ENCODE assay signal across 29 cellular contexts in genomic region chr19:43265664-43266025, GRCh38. TPM values are rescaled to one million over a fixed set of nuclear protein-coding genes. Genes with fewer than 3 reads are reported as not detected.
DNase-seq lines count a peak whose midpoint lies in the region; TF ChIP-seq lines count a peak whose summit lies in the region.
"Had no signal": no experiment of that assay in that cellular context is flagged by ENCODE, and none has a peak within 500 bp of the region (broad histone marks: within the 10 kb centered on the region; RNA-seq: fewer than 3 reads in every experiment).

No MANE protein-coding gene starts in this region.

- H3K9ac ChIP-seq in mammary epithelial cell (ENCODE audit: insufficient read depth, low read length), result peak overlapping the region; percentile 50
- H3K9ac ChIP-seq: BLaER1 treated with 17β-estradiol and CSF1 and Interleukin-3, amounts not matched to agents 10 nM and 100 nM had no signal

- in situ Hi-C loops in mammary epithelial cell (cut with MboI; ENCODE audit: low sequenced_read_pairs in 2 of 2), result no loop called here

- H3K27ac ChIP-seq in PC-9 (peak overlapping the region; percentile 99), mammary epithelial cell (ENCODE audit: insufficient read depth, low read depth, low read length) (peak overlapping the region; percentile 96), osteoblast (ENCODE audit: low read depth, low read length) (peak overlapping the region; percentile 84)
- H3K27ac ChIP-seq: ascending aorta; BLaER1 treated with 17β-estradiol and CSF1 and Interleukin-3, amounts not matched to agents 10 nM and 100 nM; transverse colon had no signal

- no peaks in the 10 kb centered on the region for H3K9me2 ChIP-seq in PC-9 (ENCODE audit: insufficient read depth)

- 0% methylated on average over 2 of the region's 2 CpGs for WGBS in mammary epithelial cell (ENCODE audit: low coverage, missing lambda C conversion rate)

- no peak overlapping the region for H2AFZ ChIP-seq in PC-9
- H2AFZ ChIP-seq in mammary epithelial cell (ENCODE audit: low read depth, low read length), result peak overlapping the region; percentile 76
- no peak overlapping the region for H2AFZ ChIP-seq in osteoblast (ENCODE audit: low read length)

- peak overlapping the region; percentile 72 for H3K4me2 ChIP-seq in PC-9
- H3K4me2 ChIP-seq in mammary epithelial cell (ENCODE audit: insufficient read depth, low read depth, low read length), result peak overlapping the region; percentile 58
- peak overlapping the region; percentile 40 for H3K4me2 ChIP-seq in osteoblast (ENCODE audit: insufficient read depth, low read length)
- H3K4me2 ChIP-seq: BLaER1 treated with 17β-estradiol and CSF1 and Interleukin-3, amounts not matched to agents 10 nM and 100 nM; smooth muscle cell had no signal

- no peaks in the 10 kb centered on the region for H3K36me3 ChIP-seq in PC-9 (ENCODE audit: low read depth)
- no peaks in the 10 kb centered on the region for H3K36me3 ChIP-seq in mammary epithelial cell (ENCODE audit: insufficient read depth, low read length)
- no peaks in the 10 kb centered on the region for H3K36me3 ChIP-seq in osteoblast (ENCODE audit: insufficient read depth, low read length)
- H3K36me3 ChIP-seq: ascending aorta; BLaER1 treated with 17β-estradiol and CSF1 and Interleukin-3, amounts not matched to agents 10 nM and 100 nM; transverse colon; WERI-Rb-1 had no signal

- H3K4me3 ChIP-seq in PC-9 (peak overlapping the region; percentile 12; the same call in 1 of the 2 replicates), mammary epithelial cell (replicated peaks in 1 of 3; ENCODE audit: insufficient read depth in 1 of 3, low read depth in 2 of 3, low read length in 3 of 3) (no peak overlapping the region), osteoblast (ENCODE audit: insufficient read depth, low read length) (no peak overlapping the region)
- H3K4me3 ChIP-seq: ascending aorta; BLaER1 treated with 17β-estradiol and CSF1 and Interleukin-3, amounts not matched to agents 10 nM and 100 nM; mucosa of descending colon; smooth muscle cell; transverse colon had no signal

- H4K20me1 ChIP-seq in PC-9 (ENCODE audit: insufficient read depth) (no peaks in the 10 kb centered on the region), mammary epithelial cell (ENCODE audit: insufficient read depth, low read length) (no peaks in the 10 kb centered on the region), osteoblast (ENCODE audit: insufficient read depth, low read length) (no peaks in the 10 kb centered on the region)
- H4K20me1 ChIP-seq: BLaER1 treated with 17β-estradiol and CSF1 and Interleukin-3, amounts not matched to agents 10 nM and 100 nM had no signal

- CTCF ChIA-PET in PC-9 (lab: Charles Lee), result no interaction called here
- CTCF ChIA-PET in mammary epithelial cell (lab: Charles Lee; ENCODE audit: low non-redundant PET), result no interaction called here

- POLR2A ChIA-PET in PC-9 (lab: Charles Lee; ENCODE audit: unreplicated experiment), result interaction anchor here (0.7 kb wide), 1 partner anchor 202 kb away, joined by 6 read pairs; no protein-coding TSS in a partner anchor

- intact Hi-C loops in PC-9 (cut with micrococcal nuclease; ENCODE audit: unreplicated experiment), result loop anchor here (1.0 to 5.0 kb wide), 3 partner anchors 62 to 83 kb away; no protein-coding TSS in a partner anchor
- intact Hi-C loops in mammary epithelial cell (cut with micrococcal nuclease), result loop anchor here (5.0 kb wide), 1 partner anchor 63 kb away; no protein-coding TSS in a partner anchor
- intact Hi-C loops in head of caudate nucleus (cut with DNase I), result no loop called here

- BruUV-seq in PC-9 (replicated peaks; lab: Mats Ljungman, UMichigan) (no TSS peak), mammary epithelial cell (replicated peaks; lab: Mats Ljungman, UMichigan) (TSS peak; percentile 89)

- H3K4me1 ChIP-seq in PC-9 (replicated peaks; ENCODE audit: insufficient read depth), result peaks cover 48% of the 10 kb centered on the region
- H3K4me1 ChIP-seq in mammary epithelial cell (ENCODE audit: insufficient read depth, low read length), result peaks cover 31% of the 10 kb centered on the region
- peaks cover 21% of the 10 kb centered on the region for H3K4me1 ChIP-seq in osteoblast (ENCODE audit: insufficient read depth, low read length)
- H3K4me1 ChIP-seq: ascending aorta, transverse colon had no signal

- H3K27me3 ChIP-seq in PC-9 (ENCODE audit: insufficient read depth, low read depth), result no peaks in the 10 kb centered on the region
- no peaks in the 10 kb centered on the region for H3K27me3 ChIP-seq in mammary epithelial cell (ENCODE audit: insufficient read depth, low read length)
- H3K27me3 ChIP-seq in osteoblast (ENCODE audit: insufficient read depth, low read length), result no peaks in the 10 kb centered on the region
- H3K27me3 ChIP-seq: ascending aorta; BLaER1 treated with 17β-estradiol and CSF1 and Interleukin-3, amounts not matched to agents 10 nM and 100 nM; transverse colon had no signal

- no peak for TF ChIP-seq CTCF in PC-9 (conservative IDR thresholded peaks at IDR 0.05)
- no peak for TF ChIP-seq CTCF in mammary epithelial cell (conservative IDR thresholded peaks at IDR 0.05 in 1 of 2, IDR thresholded peaks at IDR 0.05 in 1 of 2; ENCODE audit: extremely low read depth in 1 of 2, insufficient read depth in 1 of 2, low read depth in 1 of 2, low read length in 2 of 2)
- no peak for TF ChIP-seq CTCF in osteoblast (IDR thresholded peaks at IDR 0.05; ENCODE audit: extremely low read depth, low read depth, low read length)

- H3K79me2 ChIP-seq in PC-9 (ENCODE audit: low read depth) (no peaks in the 10 kb centered on the region), mammary epithelial cell (ENCODE audit: insufficient read depth, low read length) (no peaks in the 10 kb centered on the region), osteoblast (ENCODE audit: insufficient read depth, low read length) (no peaks in the 10 kb centered on the region)

- H3K9me3 ChIP-seq in PC-9 (ENCODE audit: insufficient read depth, low read depth), result no peaks in the 10 kb centered on the region
- H3K9me3 ChIP-seq in mammary epithelial cell (replicated peaks; ENCODE audit: insufficient read depth, low read length), result no peaks in the 10 kb centered on the region
- no peaks in the 10 kb centered on the region for H3K9me3 ChIP-seq in osteoblast (ENCODE audit: low read depth, low read length)
- H3K9me3 ChIP-seq: ascending aorta; BLaER1 treated with 17β-estradiol and CSF1 and Interleukin-3, amounts not matched to agents 10 nM and 100 nM; mucosa of descending colon; transverse colon had no signal

- H3F3A ChIP-seq in PC-9 (ENCODE audit: insufficient read depth, low read depth), result peaks cover 38% of the 10 kb centered on the region

- DNase-seq in Daoy (ENCODE audit: low read depth) (peak; percentile 23), PC-9 (peak in 1 of 2 experiments; percentile 49), mammary epithelial cell (no peak), osteoblast (ENCODE audit: insufficient read length, low spot score, missing footprints) (peak; percentile 35), NCI-H1417 (lab: John Stamatoyannopoulos, UW) (no peak), head of caudate nucleus (no peak), NCI-H774 (lab: John Stamatoyannopoulos, UW) (no peak)
- DNase-seq in NK-92 treated with Interleukin-12 subunit alpha and Interleukin-12 subunit beta, amount 100 ng/mL, for 24 hours (lab: John Stamatoyannopoulos, UW), result no peak
- DNase-seq: activated CD4-positive, alpha-beta T cell treated with anti-CD3 and anti-CD28 coated beads for 48 hours; activated CD8-positive, alpha-beta memory T cell treated with anti-CD3 and anti-CD28 coated beads for 24 hours; activated gamma-delta T cell; activated naive CD8-positive, alpha-beta T cell treated with anti-CD3 and anti-CD28 coated beads, Interleukin-2, amount 10 ng/mL, durations not matched to agents 7 days and 5 days; caudate nucleus; cortex of kidney; DMS79 treated with DMSO at 0.1 percent for 48 hours; glutamatergic neuron; Kasumi-1; mucosa of descending colon; NCI-H1694 treated with DMSO at 0.1 percent for 48 hours; NCI-H748 treated with DMSO at 0.1 percent for 48 hours; SHP77; stimulated activated CD4-positive, alpha-beta T cell treated with anti-CD3 and anti-CD28 coated beads, Interleukin-1b, Interleukin-23, amount 100 ng/mL, for 48 hours; transverse colon; WERI-Rb-1 had no signal

- dilution Hi-C loops in mammary epithelial cell (cut with HindIII; ENCODE audit: low sequenced_read_pairs), result no loop called here

RNA-seq across cellular contexts. Expression of gene PSG9, which starts 3.7 kb away (rescaled TPM):
- total RNA-seq in Daoy (2014; rRNA removed; shearing (Covaris generic)), result 0.29 and 0.60 TPM in 2 replicates
- not detected in 2 replicates for total RNA-seq in PC-9 (2021)
- total RNA-seq in mammary epithelial cell, result under 1 TPM in 1 of 2 donors, not detected in 1; 0.33 TPM
- 0.10 TPM for polyA plus RNA-seq in mammary epithelial cell
- polyA minus RNA-seq in mammary epithelial cell, result not detected
- not detected in 2 replicates for total RNA-seq in osteoblast
- total RNA-seq: activated naive CD8-positive, alpha-beta T cell treated with anti-CD3 and anti-CD28 coated beads, Interleukin-2, amount 10 ng/mL, durations not matched to agents 7 days and 5 days; ascending aorta; lower leg skin; mucosa of descending colon; osteocyte; smooth muscle cell; transverse colon had no signal
- polyA plus RNA-seq: smooth muscle cell had no signal

Comparison
In these comparisons a context has a peak if more than half of its experiments do, and no peak if none do; other contexts are left out.
1. DNase-seq: peak in Daoy (single experiment) and osteoblast (single experiment); none in mammary epithelial cell (single experiment), NK-92 treated with Interleukin-12 subunit alpha and Interleukin-12 subunit beta, amount 100 ng/mL, for 24 hours (single experiment), NCI-H1417 (0 of 3), head of caudate nucleus (0 of 42) and NCI-H774 (single experiment).
2. Peak in every context shown above with its lines, with median percentiles within 50 percentile points of each other: H3K27ac ChIP-seq and H3K4me2 ChIP-seq.